Comparison of ENCODE assay signal across 21 cellular contexts in genomic region chr19:33333151-33333550, GRCh38. TPM values are rescaled to one million over a fixed set of nuclear protein-coding genes. Genes with fewer than 3 reads are reported as not detected.
DNase-seq lines count a peak whose midpoint lies in the region; ATAC-seq, FAIRE-seq and TF ChIP-seq lines count a peak whose summit lies in the region.
"Had no signal": no experiment of that assay in that cellular context is flagged by ENCODE, and none has a peak within 500 bp of the region (broad histone marks: within the 10 kb centered on the region; RNA-seq: fewer than 3 reads in every experiment).

No MANE protein-coding gene starts in this region.

- H3K9ac ChIP-seq in SK-N-SH (no peak overlapping the region), K562 (ENCODE audit: insufficient read depth in 1 of 2, low read depth in 2 of 2, low read length in 2 of 2) (no peak overlapping the region)
- H3K9ac ChIP-seq: BLaER1 had no signal

- no peaks in the 10 kb centered on the region for H3K36me3 ChIP-seq in SK-N-SH (replicated peaks in 1 of 2; ENCODE audit: control insufficient read depth in 1 of 2, insufficient read depth in 2 of 2, low read length in 1 of 2)
- no peaks in the 10 kb centered on the region; a peak in 1 of 3 replicates for H3K36me3 ChIP-seq in HEK293 (ENCODE audit: control insufficient read depth in 2 of 2, insufficient read depth in 1 of 2, low read length in 2 of 2)
- no peaks in the 10 kb centered on the region for H3K36me3 ChIP-seq in K562 (ENCODE audit: control insufficient read depth, insufficient read depth, low read length)
- H3K36me3 ChIP-seq: BE2C, BLaER1 had no signal

- no peaks in the 10 kb centered on the region for H3K9me1 ChIP-seq in K562 (ENCODE audit: control insufficient read depth, insufficient read depth, low read length)

- H3K4me2 ChIP-seq in SK-N-SH (no peak overlapping the region), K562 (ENCODE audit: insufficient read depth, low read length) (no peak overlapping the region)
- H3K4me2 ChIP-seq: BLaER1 had no signal

- TF ChIP-seq CTCF in SK-N-SH (IDR thresholded peaks at IDR 0.05), result no peak
- TF ChIP-seq CTCF in HEK293 (tag by site-specific recombination; IDR thresholded peaks at IDR 0.05), result no peak
- TF ChIP-seq CTCF in K562 (IDR thresholded peaks at IDR 0.05 in 2 of 3, conservative IDR thresholded peaks at IDR 0.05 in 1 of 3; ENCODE audit: insufficient read depth in 2 of 3, low read depth in 1 of 3, low read length in 3 of 3), result no peak
- no peak for TF ChIP-seq CTCF in chondrocyte (IDR thresholded peaks at IDR 0.05)

- H3K4me3 ChIP-seq in SK-N-SH (ENCODE audit: low read depth in 2 of 2, low read length in 1 of 2) (no peak overlapping the region), HEK293 (ENCODE audit: low read depth, low read length) (no peak overlapping the region), K562 (no peak overlapping the region)
- H3K4me3 ChIP-seq: BLaER1 had no signal

- DNase-seq in SK-N-SH, result no peak
- no peak for DNase-seq in K562 (ENCODE audit: extremely low read depth in 1 of 4, low spot score in 3 of 4)
- DNase-seq in chondrocyte (ENCODE audit: low spot score), result no peak
- no peak for DNase-seq in nucleus accumbens (lab: John Stamatoyannopoulos, UW)
- DNase-seq in NK-92 treated with Interleukin-12 subunit alpha and Interleukin-12 subunit beta, amount 100 ng/mL, for 24 hours (lab: John Stamatoyannopoulos, UW), result no peak
- DNase-seq: ACHN; BE2C; Caco-2; Calu3; CD4-positive, alpha-beta T cell; CD8-positive, alpha-beta T cell; DMS79 treated with DMSO at 0.1 percent for 48 hours; GF-D8 had no signal

- no peak overlapping the region for H3K27ac Mint-ChIP-seq in chondrocyte (ENCODE audit: unreplicated experiment)
- H3K27ac Mint-ChIP-seq: CD4-positive, alpha-beta T cell; CD8-positive, alpha-beta T cell had no signal

- no peak for FAIRE-seq in K562 (lab: Jason Lieb, UNC)
- FAIRE-seq: D721Med, G401.6, GM12891, GM19239 had no signal

- ATAC-seq in SK-N-SH treated with all-trans-retinoic acid at 6 μM for 48 hours, result no peak
- no peak for ATAC-seq in K562
- ATAC-seq: CD8-positive, alpha-beta T cell had no signal

- H3K9me3 ChIP-seq in SK-N-SH (no peaks in the 10 kb centered on the region), HEK293 (ENCODE audit: control insufficient read depth, insufficient read depth, low read depth, low read length) (no peaks in the 10 kb centered on the region), K562 (replicated peaks; ENCODE audit: control insufficient read depth, insufficient read depth, low read depth, low read length) (no peaks in the 10 kb centered on the region)
- H3K9me3 ChIP-seq: BE2C, BLaER1, Caco-2 had no signal

- H4K20me1 ChIP-seq in SK-N-SH (ENCODE audit: insufficient read depth) (no peaks in the 10 kb centered on the region), K562 (replicated peaks; ENCODE audit: control insufficient read depth, insufficient read depth, low read length) (no peaks in the 10 kb centered on the region)
- H4K20me1 ChIP-seq: BLaER1 had no signal

- H3K4me3 Mint-ChIP-seq in chondrocyte (ENCODE audit: unreplicated experiment), result no peak overlapping the region
- H3K4me3 Mint-ChIP-seq: CD4-positive, alpha-beta T cell; CD8-positive, alpha-beta T cell had no signal

- H3K9me3 Mint-ChIP-seq in chondrocyte (ENCODE audit: low read depth), result peaks cover 4% of the 10 kb centered on the region
- H3K9me3 Mint-ChIP-seq: CD4-positive, alpha-beta T cell; CD8-positive, alpha-beta T cell had no signal

- intact Hi-C loops in K562 (cut with micrococcal nuclease), result no loop called here

- no peaks in the 10 kb centered on the region for H3K9me2 ChIP-seq in SK-N-SH

- H3K27me3 Mint-ChIP-seq in chondrocyte (ENCODE audit: low read depth), result peaks cover 8% of the 10 kb centered on the region

- no peaks in the 10 kb centered on the region for H3K4me1 ChIP-seq in SK-N-SH (ENCODE audit: control insufficient read depth in 1 of 2, insufficient read depth in 2 of 2, low read depth in 1 of 2, low read length in 1 of 2)
- no peaks in the 10 kb centered on the region for H3K4me1 ChIP-seq in HEK293 (ENCODE audit: control insufficient read depth, insufficient read depth, low read length)
- no peaks in the 10 kb centered on the region for H3K4me1 ChIP-seq in K562 (replicated peaks in 1 of 2; ENCODE audit: control insufficient read depth in 2 of 2, insufficient read depth in 2 of 2, low read length in 2 of 2)
- H3K4me1 ChIP-seq: BE2C, BLaER1 had no signal

- BruUV-seq in K562 (replicated peaks; lab: Mats Ljungman, UMichigan), result no TSS peak

- no peaks in the 10 kb centered on the region for H3K4me1 Mint-ChIP-seq in chondrocyte (ENCODE audit: low read depth)

- H3K27ac ChIP-seq in SK-N-SH (ENCODE audit: low read depth in 2 of 2, low read length in 1 of 2), result no peak overlapping the region
- H3K27ac ChIP-seq in HEK293 (ENCODE audit: extremely low read depth, low read depth, low read length), result no peak overlapping the region
- H3K27ac ChIP-seq in K562 (ENCODE audit: extremely low read depth, low read depth, low read length), result no peak overlapping the region
- H3K27ac ChIP-seq: 22Rv1, BLaER1 had no signal

- no peak for TF ChIP-seq POLR2A in K562 (conservative IDR thresholded peaks at IDR 0.05)

- H3K79me2 ChIP-seq in SK-N-SH (ENCODE audit: insufficient read depth) (no peaks in the 10 kb centered on the region), K562 (ENCODE audit: control insufficient read depth, insufficient read depth, low read length) (no peaks in the 10 kb centered on the region)

- WGBS in SK-N-SH (ENCODE audit: low lambda C conversion rate), result 42% methylated on average over 4 of the region's 4 CpGs
- 3% methylated on average over 4 of the region's 4 CpGs for WGBS in K562 (ENCODE audit: insufficient coverage, low coverage, missing lambda C conversion rate)

- TF ChIP-seq RAD21 in SK-N-SH (IDR thresholded peaks at IDR 0.05; ENCODE audit: low read length), result no peak
- TF ChIP-seq RAD21 in K562 (CRISPR knock-in tag; conservative IDR thresholded peaks at IDR 0.05 in 1 of 2, IDR thresholded peaks at IDR 0.05 in 1 of 2), result no peak

- H3F3A ChIP-seq in SK-N-SH (replicated peaks; ENCODE audit: insufficient read depth), result no peaks in the 10 kb centered on the region

- CTCF ChIA-PET in SK-N-SH (lab: Yijun Ruan, JAX), result no interaction called here
- CTCF ChIA-PET in HEK293 (lab: Yijun Ruan, JAX), result interaction anchor here (0.6 to 1.0 kb wide), 4 partner anchors 14 to 789 kb away, joined by 3 to 7 read pairs (median 4); no protein-coding TSS in a partner anchor
- CTCF ChIA-PET in K562 (lab: Yijun Ruan, JAX; ENCODE audit: low intra/inter-chr PET ratio), result no interaction called here

- H3K27me3 ChIP-seq in SK-N-SH (ENCODE audit: insufficient read depth), result no peaks in the 10 kb centered on the region
- peaks cover 5 to 11% of the 10 kb centered on the region in 2 experiments for H3K27me3 ChIP-seq in K562 (ENCODE audit: control insufficient read depth in 2 of 2, insufficient read depth in 2 of 2, low read length in 2 of 2)
- H3K27me3 ChIP-seq: BE2C, BLaER1 had no signal

- POLR2A ChIA-PET in SK-N-SH (lab: Yijun Ruan, JAX) (no interaction called here), HEK293 (lab: Yijun Ruan, JAX) (interaction anchor here (1.0 kb wide), 1 partner anchor 30 kb away, joined by 5 read pairs; the partner anchor contains the start of gene CEBPA), K562 (lab: Yijun Ruan, JAX) (no interaction called here)

- H2AFZ ChIP-seq in SK-N-SH (ENCODE audit: low read depth) (no peak overlapping the region), K562 (ENCODE audit: low read depth, low read length) (no peak overlapping the region)

- in situ Hi-C loops in K562 (cut with MboI), result no loop called here

- TF ChIP-seq EP300 in SK-N-SH (IDR thresholded peaks at IDR 0.05; ENCODE audit: borderline replicate concordance in 1 of 2, low read depth in 1 of 2, low read length in 1 of 2) (no peak), K562 (IDR thresholded peaks at IDR 0.05; ENCODE audit: low read length) (no peak)

- no peaks in the 10 kb centered on the region for H3K36me3 Mint-ChIP-seq in chondrocyte (ENCODE audit: low read depth)
- H3K36me3 Mint-ChIP-seq: CD8-positive, alpha-beta T cell had no signal

RNA-seq across cellular contexts. Expression of gene CEBPA, which starts 30.8 kb away (rescaled TPM):
- polyA plus RNA-seq in SK-N-SH (2012; rRNA removed), result 0.06 and 0.15 TPM in 2 replicates
- polyA plus RNA-seq in SK-N-SH (2012; cell fraction: cytosol; rRNA removed), result 0.08 and 0.12 TPM in 2 replicates
- polyA plus RNA-seq in SK-N-SH (2012; cell fraction: nucleus; rRNA removed), result 0.04 and 0.10 TPM in 2 replicates
- total RNA-seq in K562 (2011; cell fraction: chromatin; rRNA removed; ENCODE audit: low replicate concordance), result 0.35 and 0.44 TPM in 2 replicates
- 0.67 and 1.3 TPM in 2 replicates for total RNA-seq in K562 (2011; cell fraction: nucleolus; rRNA removed)
- total RNA-seq in K562 (2011; cell fraction: nucleoplasm; rRNA removed), result 0.59 and 0.61 TPM in 2 replicates
- total RNA-seq in K562 (2014; rRNA removed), result 0.57 and 0.59 TPM in 2 replicates
- 0.07 and 0.13 TPM in 2 replicates for total RNA-seq in K562 (2014; rRNA removed; fragmentation: Illumina TruSeq; extraction: Trizol)
- total RNA-seq in K562 (2015; rRNA removed; fragmentation: Illumina TruSeq; extraction: Trizol), result 0.11 TPM in 1 of 2 replicates, not detected in the other
- total RNA-seq in K562 (2021), result 0.49 and 0.53 TPM in 2 replicates
- 0.15 and 0.20 TPM in 2 replicates for polyA plus RNA-seq in K562 (2011; rRNA removed)
- polyA plus RNA-seq in K562 (2011; cell fraction: cytosol; rRNA removed), result 0.19 and 0.73 TPM in 2 replicates
- polyA plus RNA-seq in K562 (2011; cell fraction: nucleus; rRNA removed), result 0.17 and 0.23 TPM in 2 replicates
- polyA plus RNA-seq in K562 (2012), result 0.12 and 0.51 TPM in 2 replicates
- polyA plus RNA-seq in K562 (2014; fragmentation: Illumina TruSeq; extraction: Trizol), result 0.15 and 0.21 TPM in 2 replicates
- under 1 TPM in 1 of 2 experiments, not detected in 1; 0.03 TPM for polyA plus RNA-seq in K562 (2014; fragmentation: Nextera tagmentation; extraction: Ambion mirVana)
- polyA plus RNA-seq in K562 (2014; rRNA removed), result 0.15 and 0.26 TPM in 2 replicates
- 0.18 and 0.24 TPM in 2 replicates for polyA minus RNA-seq in K562 (2011; rRNA and poly(A)+ RNA removed)
- polyA minus RNA-seq in K562 (2011; cell fraction: cytosol; rRNA and poly(A)+ RNA removed), result not detected in 2 replicates
- polyA minus RNA-seq in K562 (2011; cell fraction: nucleus; rRNA and poly(A)+ RNA removed), result 0.40 and 0.67 TPM in 2 replicates
- total RNA-seq in chondrocyte, result 0.56 to 2.2 TPM (median 1.7 TPM) in 3 replicates

RNA-seq across cellular contexts. Expression of gene CEBPG, which starts 40.4 kb away (rescaled TPM):
- 9.1 and 9.5 TPM in 2 replicates for polyA plus RNA-seq in SK-N-SH (2012; rRNA removed)
- 10.7 and 12.3 TPM in 2 replicates for polyA plus RNA-seq in SK-N-SH (2012; cell fraction: cytosol; rRNA removed)
- polyA plus RNA-seq in SK-N-SH (2012; cell fraction: nucleus; rRNA removed), result 6.8 and 9.6 TPM in 2 replicates
- 10.0 and 38.4 TPM in 2 replicates for total RNA-seq in K562 (2011; cell fraction: chromatin; rRNA removed; ENCODE audit: low replicate concordance)
- 8.7 and 12.4 TPM in 2 replicates for total RNA-seq in K562 (2011; cell fraction: nucleolus; rRNA removed)
- total RNA-seq in K562 (2011; cell fraction: nucleoplasm; rRNA removed), result 16.9 and 22.7 TPM in 2 replicates
- 29.7 and 31.2 TPM in 2 replicates for total RNA-seq in K562 (2014; rRNA removed)
- 34.9 and 42.3 TPM in 2 replicates for total RNA-seq in K562 (2014; rRNA removed; fragmentation: Illumina TruSeq; extraction: Trizol)
- 15.0 and 17.3 TPM in 2 replicates for total RNA-seq in K562 (2015; rRNA removed; fragmentation: Illumina TruSeq; extraction: Trizol)
- total RNA-seq in K562 (2021), result 29.7 and 34.6 TPM in 2 replicates
- 30.9 and 31.2 TPM in 2 replicates for polyA plus RNA-seq in K562 (2011; rRNA removed)
- polyA plus RNA-seq in K562 (2011; cell fraction: cytosol; rRNA removed), result 9.2 and 18.2 TPM in 2 replicates
- polyA plus RNA-seq in K562 (2011; cell fraction: nucleus; rRNA removed), result 11.6 and 23.1 TPM in 2 replicates
- 16.1 and 50.7 TPM in 2 replicates for polyA plus RNA-seq in K562 (2012)
- polyA plus RNA-seq in K562 (2014; fragmentation: Illumina TruSeq; extraction: Trizol), result 28.8 and 30.1 TPM in 2 replicates
- 1 to 10 TPM; 9.5 to 9.8 TPM for polyA plus RNA-seq in K562 (2014; fragmentation: Nextera tagmentation; extraction: Ambion mirVana)
- 30.2 and 33.0 TPM in 2 replicates for polyA plus RNA-seq in K562 (2014; rRNA removed)
- 31.5 and 41.1 TPM in 2 replicates for polyA minus RNA-seq in K562 (2011; rRNA and poly(A)+ RNA removed)
- 10.6 and 12.5 TPM in 2 replicates for polyA minus RNA-seq in K562 (2011; cell fraction: cytosol; rRNA and poly(A)+ RNA removed)
- 7.7 and 21.0 TPM in 2 replicates for polyA minus RNA-seq in K562 (2011; cell fraction: nucleus; rRNA and poly(A)+ RNA removed)
- total RNA-seq in chondrocyte, result 16.3 to 54.4 TPM (median 50.2 TPM) in 3 replicates
